Comparison of ENCODE assay signal across 1 cellular context in the genomic region with DNA sequence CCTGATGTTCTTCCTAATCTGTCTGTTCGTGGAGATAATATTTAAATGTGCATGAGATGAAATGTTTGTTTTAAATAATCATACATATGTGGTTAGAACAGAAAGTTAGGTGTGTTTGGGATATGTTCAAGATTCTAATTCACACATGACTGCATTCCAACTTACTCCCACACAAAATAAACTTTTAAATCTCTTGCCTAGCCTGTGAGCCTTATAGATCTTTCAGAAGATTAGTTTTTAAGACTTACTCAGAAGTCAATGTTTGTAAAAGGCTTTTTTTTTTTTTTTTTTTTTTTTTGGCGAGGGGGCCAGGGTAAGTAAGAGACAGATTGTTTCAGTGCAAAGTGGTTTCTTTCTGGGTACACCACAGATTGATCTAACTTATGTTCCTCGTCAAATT.
TF ChIP-seq lines count a peak whose summit lies in the region.

No MANE protein-coding gene starts in this region.

TF ChIP-seq in IMR-90, 13 proteins besides CTCF, POLR2A, EP300 and RAD21:
- TF ChIP-seq, protein P1, sequence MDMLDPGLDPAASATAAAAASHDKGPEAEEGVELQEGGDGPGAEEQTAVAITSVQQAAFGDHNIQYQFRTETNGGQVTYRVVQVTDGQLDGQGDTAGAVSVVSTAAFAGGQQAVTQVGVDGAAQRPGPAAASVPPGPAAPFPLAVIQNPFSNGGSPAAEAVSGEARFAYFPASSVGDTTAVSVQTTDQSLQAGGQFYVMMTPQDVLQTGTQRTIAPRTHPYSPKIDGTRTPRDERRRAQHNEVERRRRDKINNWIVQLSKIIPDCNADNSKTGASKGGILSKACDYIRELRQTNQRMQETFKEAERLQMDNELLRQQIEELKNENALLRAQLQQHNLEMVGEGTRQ (IDR thresholded peaks at IDR 0.05; ENCODE audit: low read depth, low read length) = no peak
TF ChIP-seq in IMR-90: peak in this region for 0.
